In the genomic region with DNA sequence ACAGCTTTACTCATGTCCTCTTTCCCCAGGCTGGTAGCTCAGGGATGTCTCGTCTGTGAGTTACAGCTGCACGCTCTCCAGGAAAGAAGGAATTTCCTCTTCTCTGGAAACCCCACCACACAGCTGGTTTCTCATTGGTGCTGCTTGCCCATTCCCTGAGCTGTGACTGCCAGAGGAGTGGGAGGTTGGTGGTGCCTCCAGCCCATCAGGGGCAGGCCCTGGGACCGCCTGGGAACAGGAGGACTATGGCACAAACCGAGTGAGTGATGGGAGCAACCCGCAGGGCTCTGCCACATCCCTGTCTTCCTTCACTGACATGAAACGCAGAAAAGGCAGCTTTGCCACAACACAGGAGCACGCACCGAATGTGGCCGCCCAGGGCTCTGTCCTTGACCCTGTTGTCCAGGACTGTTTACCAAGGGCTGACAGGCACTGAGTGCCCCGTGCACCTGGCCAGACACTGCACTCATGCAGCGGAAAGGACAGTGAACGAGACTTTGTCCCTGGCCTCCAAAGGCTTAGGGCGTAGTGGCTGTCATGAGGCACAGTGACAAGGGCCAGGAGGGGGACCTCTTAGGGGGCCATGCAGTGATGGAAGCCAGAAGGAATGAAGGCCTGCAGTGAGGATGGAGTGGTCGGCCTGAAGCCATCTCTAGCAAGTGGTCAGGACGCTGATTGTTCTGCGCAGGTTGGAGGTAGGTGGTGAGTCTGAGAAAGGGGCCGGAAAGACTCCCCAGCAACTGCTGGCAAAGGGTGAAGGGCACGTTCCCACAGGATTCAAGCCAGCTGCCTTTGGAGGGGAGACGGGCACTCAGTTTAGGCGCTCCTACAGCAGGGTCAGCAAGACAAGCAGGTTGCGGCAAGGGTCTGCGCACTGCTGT, we compare ENCODE assay signal across 8 cellular contexts. TPM values are rescaled to one million over a fixed set of nuclear protein-coding genes. Genes with fewer than 3 reads are reported as not detected.
A peak's percentile ranks its signal among the peaks of the same experiment; 100 is the strongest.
DNase-seq lines count a peak whose midpoint lies in the region; ATAC-seq and TF ChIP-seq lines count a peak whose summit lies in the region.

No MANE protein-coding gene starts in this region.

- H3K27ac ChIP-seq in RWPE1 (peak overlapping the region; percentile 82), epithelial cell of prostate (peak overlapping the region; percentile 70), psoas muscle (peak overlapping the region; percentile 95)

- intact Hi-C loops in psoas muscle (cut with DNase I), result loop anchor here in 1 of 2 donors (10.0 kb wide), 1 partner anchor 104 kb away; no protein-coding TSS in a partner anchor

- DNase-seq in GM06990 (ENCODE audit: extremely low read depth, insufficient read length) (no peak), RWPE1 (ENCODE audit: low spot score) (no peak), epithelial cell of prostate (ENCODE audit: low read depth, low spot score) (no peak), psoas muscle (no peak), NCI-H187 (lab: John Stamatoyannopoulos, UW) (no peak), NOMO-1 treated with dmso at 0.1 percent for 144 hours (lab: John Stamatoyannopoulos, UW; ENCODE audit: unreplicated experiment) (no peak), GM03348 (ENCODE audit: low spot score) (no peak), SW480 (ENCODE audit: low spot score) (no peak)

- peaks cover 41% of the 10 kb centered on the region for H3K4me1 ChIP-seq in psoas muscle

- POLR2A ChIA-PET in RWPE1 (lab: Yijun Ruan, JAX; ENCODE audit: low non-redundant PET), result interaction anchor here (0.7 kb wide), 1 partner anchor 37 kb away, joined by 3 read pairs; no protein-coding TSS in a partner anchor

- H3K4me3 ChIP-seq in GM06990 (replicated peaks; ENCODE audit: low read depth, low read length), result peak overlapping the region; percentile 83
- peak overlapping the region; percentile 97 for H3K4me3 ChIP-seq in psoas muscle

- no peaks in the 10 kb centered on the region for H3K9me3 ChIP-seq in psoas muscle

- CTCF ChIA-PET in RWPE1 (lab: Yijun Ruan, JAX), result interaction anchor here (0.6 to 1.3 kb wide), 3 partner anchors 32 to 45 kb away, joined by 4 to 5 read pairs (median 4); no protein-coding TSS in a partner anchor

- TF ChIP-seq CTCF in GM06990 (IDR thresholded peaks at IDR 0.05; ENCODE audit: insufficient read depth, low read length, poor library complexity, severe bottlenecking) (no peak), RWPE1 (conservative IDR thresholded peaks at IDR 0.05; ENCODE audit: low read depth) (no peak), psoas muscle (IDR thresholded peaks at IDR 0.05) (no peak)

- WGBS in psoas muscle, 3 donors, result 63 to 73% (median 66%) methylated on average over 22 of the region's 22 CpGs

- H3K27me3 ChIP-seq in GM06990 (replicated peaks; ENCODE audit: control insufficient read depth, insufficient read depth, low read length), result no peaks in the 10 kb centered on the region
- H3K27me3 ChIP-seq in psoas muscle (ENCODE audit: insufficient read depth in 3 of 3, low read length in 2 of 3), result no peaks in the 10 kb centered on the region

- ATAC-seq in psoas muscle, result no peak

- peaks cover 26% of the 10 kb centered on the region for H3K36me3 ChIP-seq in GM06990 (ENCODE audit: control insufficient read depth, insufficient read depth, low read length)
- H3K36me3 ChIP-seq in psoas muscle (ENCODE audit: insufficient read depth in 1 of 2, low read depth in 1 of 2), result peaks cover 10 to 76% of the 10 kb centered on the region in 2 donors

RNA-seq across cellular contexts. Expression of gene CCNL2, which starts 1.7 kb away (rescaled TPM):
- 10 to 100 TPM; 40.2 to 71.8 (median 46.1) TPM for total RNA-seq in psoas muscle
- polyA plus RNA-seq in psoas muscle, result 10 to 100 TPM; 50.1 to 59.3 (median 54.7) TPM

RNA-seq across cellular contexts. Expression of gene MRPL20, which starts 6.3 kb away (rescaled TPM):
- total RNA-seq in psoas muscle, result 100 to 1,000 TPM; 114 to 159 (median 143) TPM
- 100 to 1,000 TPM; 211 to 308 (median 255) TPM for polyA plus RNA-seq in psoas muscle

RNA-seq across cellular contexts. Expression of gene ANKRD65, which starts 20.3 kb away (rescaled TPM):
- total RNA-seq in psoas muscle, result 1 to 10 TPM in 3 of 4 donors, under 1 TPM in 1; 0.77 to 5.4 (median 3.0) TPM
- polyA plus RNA-seq in psoas muscle, result 1 to 10 TPM; 1.1 to 2.9 (median 1.6) TPM

RNA-seq across cellular contexts. Expression of gene AURKAIP1, which starts 25.8 kb away (rescaled TPM):
- total RNA-seq in psoas muscle, result 100 to 1,000 TPM; 180 to 194 (median 183) TPM
- 100 to 1,000 TPM; 306 to 534 (median 341) TPM for polyA plus RNA-seq in psoas muscle

RNA-seq across cellular contexts. Expression of gene VWA1, which starts 34.7 kb away (rescaled TPM):
- 10 to 100 TPM in 3 of 4 donors, 1 to 10 TPM in 1; 4.5 to 25.3 (median 13.8) TPM for total RNA-seq in psoas muscle
- polyA plus RNA-seq in psoas muscle, result 1 to 10 TPM; 1.4 to 7.8 (median 4.1) TPM
